In the genomic region with DNA sequence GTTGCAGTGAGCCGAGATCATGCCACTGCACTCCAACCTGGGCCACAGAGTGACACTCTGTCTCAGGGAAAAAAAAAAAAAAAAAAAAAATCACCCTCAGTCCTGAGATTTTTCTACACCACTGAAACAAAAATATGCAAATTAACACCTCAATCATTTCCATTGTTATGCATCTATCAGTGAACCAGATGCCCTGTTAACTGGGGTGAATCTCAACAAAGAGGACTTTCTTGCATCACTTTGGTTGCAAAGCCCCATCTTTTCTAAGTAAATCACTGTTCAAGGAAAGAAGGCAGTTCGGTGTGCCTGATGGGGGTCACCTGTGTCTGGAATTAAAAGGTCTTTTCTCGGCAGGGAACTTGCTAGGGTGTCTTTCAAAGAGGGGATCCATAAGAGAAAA, we compare ENCODE assay signal across 15 cellular contexts.
DNase-seq lines count a peak whose midpoint lies in the region; ATAC-seq, FAIRE-seq and TF ChIP-seq lines count a peak whose summit lies in the region.
"Had no signal": no experiment of that assay in that cellular context is flagged by ENCODE, and none has a peak within 500 bp of the region (broad histone marks: within the 10 kb centered on the region; RNA-seq: fewer than 3 reads in every experiment).

No MANE protein-coding gene starts in this region.

- H2BK12ac ChIP-seq in H1 (ENCODE audit: low read depth, low read length) = 0 out of 2 replicates have a peak overlapping the region, but pooled peaks have one; percentile 99

- H3K27ac ChIP-seq in HUES64 (ENCODE audit: low read depth, low read length) (peak overlapping the region; percentile 58; the same call in 1 of the 2 replicates), H1 (ENCODE audit: low read depth, low read length) (peak overlapping the region; percentile 40; the same call in 1 of the 2 replicates)
- H3K27ac ChIP-seq: BLaER1 treated with 17β-estradiol and CSF1 and Interleukin-3, amounts not matched to agents 10 nM and 100 nM had no signal

- H3K14ac ChIP-seq in H1 (ENCODE audit: insufficient read length) = no peak overlapping the region

- H3K4me1 Mint-ChIP-seq in osteocyte (ENCODE audit: unreplicated experiment) = no peaks in the 10 kb centered on the region
- H3K4me1 Mint-ChIP-seq: CD4-positive, CD25-positive, alpha-beta regulatory T cell had no signal

- no peaks in the 10 kb centered on the region for H3K79me1 ChIP-seq in H1 (ENCODE audit: low read depth, low read length)

- no peak overlapping the region for H3K9ac ChIP-seq in HUES64 (ENCODE audit: low read depth, low read length)
- no peak overlapping the region for H3K9ac ChIP-seq in H1 (replicated peaks in 1 of 4; ENCODE audit: extremely low read depth in 1 of 4, low read depth in 3 of 4, low read length in 3 of 4)
- H3K9ac ChIP-seq: BLaER1 treated with 17β-estradiol and CSF1 and Interleukin-3, amounts not matched to agents 10 nM and 100 nM had no signal

- CTCF ChIA-PET in H1 (lab: Charles Lee; ENCODE audit: partially characterized antibody) = no interaction called here

- H2BK5ac ChIP-seq in H1 (ENCODE audit: low read depth, low read length) = peak overlapping the region; percentile 99

- no peak overlapping the region for H4K91ac ChIP-seq in H1 (replicated peaks; ENCODE audit: insufficient read length, low read length)

- no peak for TF ChIP-seq POLR2A in H1 (IDR thresholded peaks at IDR 0.05; ENCODE audit: control extremely low read depth in 1 of 2, low read depth in 2 of 2, low read length in 2 of 2)

- no peaks in the 10 kb centered on the region for H3K27me3 Mint-ChIP-seq in osteocyte (ENCODE audit: unreplicated experiment)

- no peak overlapping the region for H2BK15ac ChIP-seq in H1 (ENCODE audit: low read length)

- 0 out of 4 replicates have a peak overlapping the region, but pooled peaks of 1 of the 2 experiments have one; percentile 9 for H3K4me2 ChIP-seq in H1 (ENCODE audit: insufficient read depth in 1 of 2, low read depth in 2 of 2, low read length in 2 of 2)
- H3K4me2 ChIP-seq: BLaER1 treated with 17β-estradiol and CSF1 and Interleukin-3, amounts not matched to agents 10 nM and 100 nM had no signal

- no peaks in the 10 kb centered on the region for H3K36me3 ChIP-seq in HUES64 (ENCODE audit: insufficient read depth, low read length)
- no peaks in the 10 kb centered on the region for H3K36me3 ChIP-seq in H1 (ENCODE audit: control insufficient read depth in 2 of 4, insufficient read depth in 4 of 4, low read length in 3 of 4)
- H3K36me3 ChIP-seq: BLaER1 treated with 17β-estradiol and CSF1 and Interleukin-3, amounts not matched to agents 10 nM and 100 nM had no signal

- no peak overlapping the region for H4K5ac ChIP-seq in H1 (ENCODE audit: insufficient read length, low read depth, low read length)

- H3K36me3 Mint-ChIP-seq in osteocyte (ENCODE audit: unreplicated experiment) = no peaks in the 10 kb centered on the region
- H3K36me3 Mint-ChIP-seq: CD4-positive, CD25-positive, alpha-beta regulatory T cell had no signal

- H3K4ac ChIP-seq in H1 (replicated peaks; ENCODE audit: insufficient read length, low read depth, low read length) = no peak overlapping the region

- H3K4me3 Mint-ChIP-seq in osteocyte (ENCODE audit: unreplicated experiment) = no peak overlapping the region

- peaks cover 38% of the 10 kb centered on the region for H3K4me1 ChIP-seq in HUES64 (ENCODE audit: insufficient read depth, low read length)
- peaks cover 2 to 20% (median 16%) of the 10 kb centered on the region in 4 experiments; a peak in 5 of 7 replicates for H3K4me1 ChIP-seq in H1 (replicated peaks in 1 of 4; ENCODE audit: control insufficient read depth in 3 of 4, insufficient read depth in 4 of 4, low read length in 3 of 4)

- DNase-seq in GM12865 (ENCODE audit: low read depth) = peak; percentile 4
- no peak for DNase-seq in H1 (ENCODE audit: low read depth in 1 of 2, low spot score in 2 of 2)
- DNase-seq in osteocyte (ENCODE audit: extremely low spot score, unreplicated experiment) = peak; percentile 3
- no peak for DNase-seq in NCI-H2227 treated with DMSO at 0.1 percent for 48 hours (lab: John Stamatoyannopoulos, UW)
- DNase-seq in islet precursor cell = no peak
- DNase-seq: 8988T; ACHN; CD4-positive, CD25-positive, alpha-beta regulatory T cell; DMS53 had no signal

- POLR2A ChIA-PET in H1 (lab: Charles Lee; ENCODE audit: partially characterized antibody) = interaction anchor here (0.6 kb wide), 1 partner anchor 345 kb away, joined by 3 read pairs; no protein-coding TSS in a partner anchor

- H3K9me3 ChIP-seq in HUES64 (ENCODE audit: insufficient read depth, low read depth, low read length) (no peaks in the 10 kb centered on the region), H1 (ENCODE audit: insufficient read depth in 2 of 2, low read depth in 1 of 2, low read length in 1 of 2) (no peaks in the 10 kb centered on the region)

- no peak overlapping the region for H3K18ac ChIP-seq in H1 (ENCODE audit: extremely low read depth, low read length)

- peak overlapping the region; percentile 99 for H2AK5ac ChIP-seq in H1 (ENCODE audit: low read depth, low read length)

- TF ChIP-seq CTCF in GM12865 (IDR thresholded peaks at IDR 0.05; ENCODE audit: insufficient read depth, low read depth, low read length, missing control alignments) = no peak
- no peak for TF ChIP-seq CTCF in H1 (IDR thresholded peaks at IDR 0.05; ENCODE audit: control extremely low read depth in 1 of 3, insufficient read depth in 1 of 3, low read depth in 1 of 3, low read length in 3 of 3)
- TF ChIP-seq CTCF in osteocyte (IDR thresholded peaks at IDR 0.05) = no peak

- H3K23ac ChIP-seq in H1 (ENCODE audit: insufficient read length) = no peak overlapping the region

- H2BK20ac ChIP-seq in H1 (ENCODE audit: low read length) = no peak overlapping the region

- no peak for TF ChIP-seq EP300 in H1 (IDR thresholded peaks at IDR 0.05; ENCODE audit: borderline replicate concordance in 1 of 2, low read depth in 2 of 2, low read length in 2 of 2)

- no peak overlapping the region for H2AFZ ChIP-seq in H1 (ENCODE audit: low read length)

- no peak overlapping the region for H2BK120ac ChIP-seq in H1 (replicated peaks; ENCODE audit: low read depth, low read length)

- H4K20me1 ChIP-seq in H1 (replicated peaks in 1 of 2; ENCODE audit: control insufficient read depth in 1 of 2, insufficient read depth in 2 of 2, low read length in 2 of 2) = no peaks in the 10 kb centered on the region
- H4K20me1 ChIP-seq: BLaER1 treated with 17β-estradiol and CSF1 and Interleukin-3, amounts not matched to agents 10 nM and 100 nM had no signal

- no peaks in the 10 kb centered on the region for H3K27me3 ChIP-seq in HUES64 (ENCODE audit: insufficient read depth, low read length)
- H3K27me3 ChIP-seq in H1 (replicated peaks in 1 of 4; ENCODE audit: control insufficient read depth in 3 of 4, extremely low read depth in 1 of 4, insufficient read depth in 3 of 4, low read length in 3 of 4) = no peaks in the 10 kb centered on the region; a peak in 1 of 7 replicates
- H3K27me3 ChIP-seq: BLaER1 treated with 17β-estradiol and CSF1 and Interleukin-3, amounts not matched to agents 10 nM and 100 nM had no signal

- no peak overlapping the region for H3K4me3 ChIP-seq in GM12865 (ENCODE audit: low read depth, low read length)
- H3K4me3 ChIP-seq in HUES64 (ENCODE audit: low read length) = no peak overlapping the region
- H3K4me3 ChIP-seq in H1 (ENCODE audit: extremely low read depth in 1 of 4, insufficient read depth in 2 of 4, low read depth in 3 of 4, low read length in 4 of 4) = no peak overlapping the region
- H3K4me3 ChIP-seq: BLaER1 treated with 17β-estradiol and CSF1 and Interleukin-3, amounts not matched to agents 10 nM and 100 nM had no signal

- no peak overlapping the region for H3K56ac ChIP-seq in H1 (replicated peaks; ENCODE audit: insufficient read length, low read depth, low read length)

- no peaks in the 10 kb centered on the region for H3K9me3 Mint-ChIP-seq in osteocyte (ENCODE audit: unreplicated experiment)

- WGBS in HUES64 = 60% methylated on average over 3 of the region's 3 CpGs
- 69% methylated on average over 3 of the region's 3 CpGs; no CpG with 5 or more reads in 1 of the 2 experiments for WGBS in H1 (ENCODE audit: extremely low coverage in 1 of 2, insufficient coverage in 1 of 2, insufficient read length in 1 of 2, insufficient replicate concordance in 2 of 2, low coverage in 1 of 2, low lambda C conversion rate in 2 of 2, missing lambda C conversion rate in 1 of 2), 2 experiments

- ATAC-seq in GM21717 (IDR thresholded peaks at IDR 0.05; ENCODE audit: unreplicated experiment) (no peak), GM19351 (IDR thresholded peaks at IDR 0.05; ENCODE audit: unreplicated experiment) (no peak)

- FAIRE-seq in H1 (lab: Jason Lieb, UNC) = no peak
- FAIRE-seq: GM12891, H54 had no signal

- H3K27ac Mint-ChIP-seq in osteocyte (ENCODE audit: unreplicated experiment) = no peak overlapping the region
- H3K27ac Mint-ChIP-seq: CD4-positive, CD25-positive, alpha-beta regulatory T cell had no signal

- no peaks in the 10 kb centered on the region for H3K23me2 ChIP-seq in H1 (ENCODE audit: low read depth, low read length)

- no peak for TF ChIP-seq RAD21 in H1 (IDR thresholded peaks at IDR 0.05 in 1 of 2, conservative IDR thresholded peaks at IDR 0.05 in 1 of 2; ENCODE audit: low read depth in 2 of 2, low read length in 2 of 2)

- H4K8ac ChIP-seq in H1 (ENCODE audit: extremely low read depth, insufficient read depth, low read length) = no peak overlapping the region

- no peaks in the 10 kb centered on the region for H3K79me2 ChIP-seq in H1 (ENCODE audit: control insufficient read depth in 1 of 2, insufficient read depth in 2 of 2, low read length in 2 of 2)

TF ChIP-seq in H1, 55 proteins besides CTCF, POLR2A, EP300 and RAD21:
- TF ChIP-seq CEBPB (IDR thresholded peaks at IDR 0.05; ENCODE audit: low read depth, low read length) (peak; percentile 84), BRCA1 (IDR thresholded peaks at IDR 0.05; ENCODE audit: low read depth, low read length) (no peak), SRF (IDR thresholded peaks at IDR 0.05; ENCODE audit: low read depth, low read length) (no peak), POU5F1 (IDR thresholded peaks at IDR 0.05; ENCODE audit: low read depth, low read length) (peak; percentile 89), NANOG (IDR thresholded peaks at IDR 0.05; ENCODE audit: insufficient read depth, low read depth, low read length, poor library complexity, severe bottlenecking) (peak; percentile 41), RXRA (IDR thresholded peaks at IDR 0.05; ENCODE audit: insufficient read depth, low read depth, low read length) (no peak), SP4 (IDR thresholded peaks at IDR 0.05; ENCODE audit: low read length) (no peak)

Comparison
In these comparisons a context has a peak if more than half of its experiments do, and no peak if none do; other contexts are left out.
1. DNase-seq: peak in GM12865 (single experiment) and osteocyte (single experiment); none in H1 (0 of 2), NCI-H2227 treated with DMSO at 0.1 percent for 48 hours (single experiment) and islet precursor cell (single experiment).